Comparison of ENCODE assay signal across 8 cellular contexts in genomic region chr11:134036484-134037092, GRCh38. TPM values are rescaled to one million over a fixed set of nuclear protein-coding genes. Genes with fewer than 3 reads are reported as not detected.
A peak's percentile ranks its signal among the peaks of the same experiment; 100 is the strongest.
DNase-seq lines count a peak whose midpoint lies in the region; ATAC-seq, FAIRE-seq and TF ChIP-seq lines count a peak whose summit lies in the region.

No MANE protein-coding gene starts in this region.

- H3K9me3 ChIP-seq in CD4-positive, alpha-beta T cell (ENCODE audit: control insufficient read depth, low read length) = no peaks in the 10 kb centered on the region
- H3K9me3 ChIP-seq in SJCRH30 (replicated peaks) = no peaks in the 10 kb centered on the region

- intact Hi-C loops in CD4-positive, alpha-beta T cell (cut with DNase I, micrococcal nuclease) = loop anchor here (1.0 to 5.0 kb wide), 3 partner anchors 89 to 109 kb away; no protein-coding TSS in a partner anchor

- peaks cover 27% of the 10 kb centered on the region for H3K4me1 ChIP-seq in SJCRH30

- peak overlapping the region; percentile 94 for H3K4me3 Mint-ChIP-seq in CD4-positive, alpha-beta T cell

- ATAC-seq in CD4-positive, alpha-beta T cell (ENCODE audit: poor library complexity) = peak; percentile 23
- ATAC-seq in omental fat pad (ENCODE audit: low FRiP score) = peak; percentile 8
- no peak for ATAC-seq in GM21390 (IDR thresholded peaks at IDR 0.05; ENCODE audit: unreplicated experiment)
- no peak for ATAC-seq in HG02840 (IDR thresholded peaks at IDR 0.05; ENCODE audit: low FRiP score, unreplicated experiment)

- no peaks in the 10 kb centered on the region for H3K36me3 ChIP-seq in SJCRH30

- no peak for TF ChIP-seq POLR2A in GM12891 (IDR thresholded peaks at IDR 0.05; ENCODE audit: low read depth, low read length)

- CTCF ChIA-PET in CD4-positive, alpha-beta T cell (lab: Charles Lee) = interaction anchor here (1.2 kb wide), 1 partner anchor 14 kb away, joined by 3 read pairs; no protein-coding TSS in a partner anchor

- no peak for FAIRE-seq in GM12891 (lab: Jason Lieb, UNC)

- no peaks in the 10 kb centered on the region for H3K36me3 Mint-ChIP-seq in CD4-positive, alpha-beta T cell (ENCODE audit: low read depth)

- no peak for TF ChIP-seq CTCF in CD4-positive, alpha-beta T cell (IDR thresholded peaks at IDR 0.05)
- TF ChIP-seq CTCF in epithelial cell of proximal tubule (conservative IDR thresholded peaks at IDR 0.05; ENCODE audit: low read depth, low read length) = no peak
- no peak for TF ChIP-seq CTCF in omental fat pad (IDR thresholded peaks at IDR 0.05)

- H3K27me3 Mint-ChIP-seq in CD4-positive, alpha-beta T cell = no peaks in the 10 kb centered on the region

- H3K4me3 ChIP-seq in SJCRH30 (peak overlapping the region; percentile 62), epithelial cell of proximal tubule (ENCODE audit: low read depth, low read length) (peak overlapping the region; percentile 59)

- H3K27ac Mint-ChIP-seq in CD4-positive, alpha-beta T cell = peak overlapping the region; percentile 86

- peak in 2 of 10 experiments; percentile 11 to 14 for DNase-seq in CD4-positive, alpha-beta T cell
- no peak for DNase-seq in SJCRH30
- DNase-seq in epithelial cell of proximal tubule (ENCODE audit: low read depth) = no peak
- DNase-seq in omental fat pad (ENCODE audit: low spot score) = no peak
- DNase-seq in AG20443 (ENCODE audit: low spot score) = no peak
- no peak for DNase-seq in GM12891 (ENCODE audit: insufficient read length, low spot score)

- no peaks in the 10 kb centered on the region for H3K9me3 Mint-ChIP-seq in CD4-positive, alpha-beta T cell

- H3K4me1 Mint-ChIP-seq in CD4-positive, alpha-beta T cell (ENCODE audit: low read depth) = peaks cover 57% of the 10 kb centered on the region

- peak overlapping the region; percentile 80 for H3K27ac ChIP-seq in CD4-positive, alpha-beta T cell (ENCODE audit: low read depth, low read length)
- H3K27ac ChIP-seq in SJCRH30 = no peak overlapping the region

- H3K27me3 ChIP-seq in CD4-positive, alpha-beta T cell (ENCODE audit: control insufficient read depth, insufficient read depth, low read length) = no peaks in the 10 kb centered on the region
- H3K27me3 ChIP-seq in SJCRH30 = peaks cover 2% of the 10 kb centered on the region; the same call in 1 of the 2 replicates

- POLR2A ChIA-PET in CD4-positive, alpha-beta T cell (lab: Charles Lee) = interaction anchor here (0.6 to 3.0 kb wide), 7 partner anchors 8 to 189 kb away, joined by 4 to 23 read pairs (median 5); partner anchors contain the start of genes JAM3 and VPS26B

TF ChIP-seq in GM12891, 5 proteins besides CTCF, POLR2A, EP300 and RAD21:
- TF ChIP-seq TAF1 (IDR thresholded peaks at IDR 0.05; ENCODE audit: low read depth, low read length) (no peak), POU2F2 (IDR thresholded peaks at IDR 0.05; ENCODE audit: low read depth, low read length) (no peak), POLR2AphosphoS5 (IDR thresholded peaks at IDR 0.05; ENCODE audit: low read depth, low read length) (no peak), SPI1 (IDR thresholded peaks at IDR 0.05; ENCODE audit: low read depth, low read length) (no peak), PAX5 (IDR thresholded peaks at IDR 0.05; ENCODE audit: insufficient read depth, low read length, severe bottlenecking) (no peak)

RNA-seq across cellular contexts. Expression of gene JAM3, which starts 32.3 kb away (rescaled TPM):
- total RNA-seq in CD4-positive, alpha-beta T cell = 10 to 100 TPM; 13.5 to 15.3 TPM
- total RNA-seq in SJCRH30 (2014; rRNA removed; shearing (Covaris generic)) = 152 and 155 TPM in 2 replicates
- 22.0 and 24.2 TPM in 2 replicates for total RNA-seq in epithelial cell of proximal tubule
- 10 to 100 TPM; 17.2 to 33.1 (median 20.0) TPM for total RNA-seq in omental fat pad
- 2.0 TPM for polyA plus RNA-seq in GM12891 (2012; ENCODE audit: low read depth, missing spikeins)

Comparison
In these comparisons a context has a peak if more than half of its experiments do, and no peak if none do; other contexts are left out.
1. ATAC-seq: peak in CD4-positive, alpha-beta T cell (single experiment) and omental fat pad (single experiment); none in GM21390 (single experiment) and HG02840 (single experiment).